8 cellular contexts compared by ENCODE assay signal in the genomic region with DNA sequence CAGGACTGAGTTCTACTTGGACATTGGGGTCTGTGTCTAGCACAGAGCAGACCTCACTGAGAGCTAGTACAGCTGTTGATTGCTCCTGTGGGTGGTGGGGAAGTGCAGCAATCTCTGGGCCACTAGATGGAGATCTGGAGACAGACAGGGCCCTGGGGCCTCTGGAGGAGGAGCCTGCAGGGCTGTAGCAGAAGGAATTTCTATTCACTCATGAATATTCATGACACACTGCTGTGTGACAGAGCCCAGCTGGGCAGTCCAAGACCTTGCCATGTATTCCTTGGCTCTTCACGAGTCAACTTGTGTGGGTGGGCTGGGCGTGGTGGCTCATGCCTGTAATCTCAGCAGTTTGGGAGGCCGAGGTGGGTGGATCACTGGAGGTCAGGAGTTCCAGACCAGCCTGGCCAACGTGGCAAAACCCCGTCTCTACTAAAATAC. TPM values are rescaled to one million over a fixed set of nuclear protein-coding genes. Genes with fewer than 3 reads are reported as not detected.
DNase-seq lines count a peak whose midpoint lies in the region; ATAC-seq, FAIRE-seq and TF ChIP-seq lines count a peak whose summit lies in the region.

No MANE protein-coding gene starts in this region.

- H3K4me3 ChIP-seq in body of pancreas (no peak overlapping the region), keratinocyte (ENCODE audit: control insufficient read depth in 2 of 3, extremely low read depth in 1 of 3, insufficient read depth in 2 of 3, low read depth in 1 of 3, low read length in 3 of 3) (no peak overlapping the region)

- no peaks in the 10 kb centered on the region for H3K79me2 ChIP-seq in keratinocyte (ENCODE audit: control insufficient read depth, insufficient read depth, low read length)

- no peak overlapping the region for H3K9ac ChIP-seq in keratinocyte (ENCODE audit: control insufficient read depth, extremely low read depth, insufficient read depth, low read length)

- 62 to 100% methylated on average over 2 to 5 of the region's 5 CpGs for WGBS in body of pancreas, 2 donors

- TF ChIP-seq POLR2A in body of pancreas (IDR thresholded peaks at IDR 0.05): no peak

- H3K9me3 Mint-ChIP-seq in T-helper 2 cell treated with Interferon-gamma antibody and Interleukin-4, amounts not matched to agents 5 μg/mL and 100 μg/mL, for 36 hours: no peaks in the 10 kb centered on the region

- intact Hi-C loops in body of pancreas (cut with DNase I): no loop called here

- no peaks in the 10 kb centered on the region for H3K27me3 ChIP-seq in body of pancreas
- no peaks in the 10 kb centered on the region for H3K27me3 ChIP-seq in keratinocyte (ENCODE audit: control insufficient read depth, extremely low read depth, insufficient read depth, low read length)

- no peak overlapping the region for H3K27ac ChIP-seq in body of pancreas
- no peak overlapping the region for H3K27ac ChIP-seq in keratinocyte (ENCODE audit: control insufficient read depth, insufficient read depth, low read length)

- DNase-seq in C1 segment of cervical spinal cord (lab: John Stamatoyannopoulos, UW) (peak in 9 of 14 donors; percentile 3 to 56 (median 30)), GM19240 (ENCODE audit: insufficient read length, low spot score) (peak; percentile 25), NOMO-1 treated with DMSO at 0.1 percent for 48 hours (lab: John Stamatoyannopoulos, UW; ENCODE audit: unreplicated experiment) (peak; percentile 25), body of pancreas (peak; percentile 35 to 70 (median 54)), keratinocyte (ENCODE audit: low read depth, low spot score) (no peak), stromal cell of bone marrow (ENCODE audit: low read depth) (peak; percentile 68)
- no peak for DNase-seq in T-helper 2 cell treated with Interferon-gamma antibody and Interleukin-4, amounts not matched to agents 5 μg/mL and 100 μg/mL, for 36 hours (ENCODE audit: low spot score)
- DNase-seq in activated CD4-positive, CD25-positive, alpha-beta regulatory T cell treated with anti-CD3 and anti-CD28 coated beads, Interleukin-2, amount 50 U/mL, for 72 hours: no peak

- H3K9me3 ChIP-seq in body of pancreas: no peaks in the 10 kb centered on the region
- H3K9me3 ChIP-seq in keratinocyte (ENCODE audit: control insufficient read depth, low read depth, low read length): no peaks in the 10 kb centered on the region

- no peaks in the 10 kb centered on the region for H3K9me1 ChIP-seq in keratinocyte (ENCODE audit: control insufficient read depth, extremely low read depth, insufficient read depth, low read length)

- H3K4me1 ChIP-seq in body of pancreas (no peaks in the 10 kb centered on the region), keratinocyte (ENCODE audit: control insufficient read depth, extremely low read depth, insufficient read depth, low read length) (no peaks in the 10 kb centered on the region)

- H3K27me3 Mint-ChIP-seq in T-helper 2 cell treated with Interferon-gamma antibody and Interleukin-4, amounts not matched to agents 5 μg/mL and 100 μg/mL, for 36 hours (ENCODE audit: low read depth): no peaks in the 10 kb centered on the region

- TF ChIP-seq CTCF in body of pancreas (IDR thresholded peaks at IDR 0.05): peak in 4 of 7 experiments; percentile 23 to 43 (median 32)
- TF ChIP-seq CTCF in keratinocyte (optimal IDR thresholded peaks at IDR 0.05 in 1 of 3, IDR thresholded peaks at IDR 0.05 in 1 of 3, conservative IDR thresholded peaks at IDR 0.05 in 1 of 3; ENCODE audit: extremely low read depth in 1 of 3, insufficient read depth in 2 of 3, low read length in 3 of 3): peak; percentile 41 to 59 (median 57)

- FAIRE-seq in keratinocyte (lab: Jason Lieb, UNC): peak; percentile 46

- H3K36me3 ChIP-seq in body of pancreas (replicated peaks in 1 of 2; ENCODE audit: insufficient read depth in 1 of 2, low read depth in 2 of 2) (peaks cover 0 to 7% of the 10 kb centered on the region in 2 donors), keratinocyte (ENCODE audit: control insufficient read depth in 2 of 2, extremely low read depth in 1 of 2, insufficient read depth in 2 of 2, low read length in 2 of 2) (peaks cover 39 to 41% of the 10 kb centered on the region in 2 experiments)

- no peak overlapping the region for H3K27ac Mint-ChIP-seq in T-helper 2 cell treated with Interferon-gamma antibody and Interleukin-4, amounts not matched to agents 5 μg/mL and 100 μg/mL, for 36 hours

- peaks cover 47% of the 10 kb centered on the region for H3K36me3 Mint-ChIP-seq in T-helper 2 cell treated with Interferon-gamma antibody and Interleukin-4, amounts not matched to agents 5 μg/mL and 100 μg/mL, for 36 hours (ENCODE audit: low read depth)

- peak; percentile 75 for ATAC-seq in body of pancreas

- no peak overlapping the region for H2AFZ ChIP-seq in keratinocyte (ENCODE audit: control insufficient read depth, low read length)

- peaks cover 10% of the 10 kb centered on the region for H3K4me1 Mint-ChIP-seq in T-helper 2 cell treated with Interferon-gamma antibody and Interleukin-4, amounts not matched to agents 5 μg/mL and 100 μg/mL, for 36 hours (ENCODE audit: low read depth)

- H4K20me1 ChIP-seq in keratinocyte (ENCODE audit: control insufficient read depth, extremely low read depth, insufficient read depth, low read length): peaks cover 3% of the 10 kb centered on the region

- H3K4me3 Mint-ChIP-seq in T-helper 2 cell treated with Interferon-gamma antibody and Interleukin-4, amounts not matched to agents 5 μg/mL and 100 μg/mL, for 36 hours: no peak overlapping the region

- no peak overlapping the region for H3K4me2 ChIP-seq in keratinocyte (ENCODE audit: control insufficient read depth, extremely low read depth, insufficient read depth, low read depth, low read length)

- dilution Hi-C loops in keratinocyte (cut with MboI; ENCODE audit: extremely low pct_ligation_motif_present, low sequenced_read_pairs): no loop called here

RNA-seq across cellular contexts. Expression of gene SUGP2, which starts 37.5 kb away (rescaled TPM):
- 100 to 1,000 TPM in 1 of 2 donors, 10 to 100 TPM in 1; 22.1 to 115 TPM for total RNA-seq in body of pancreas
- polyA plus RNA-seq in keratinocyte: 39.6 to 57.9 TPM (median 51.2 TPM) in 3 replicates
- polyA plus RNA-seq in keratinocyte (2011; ENCODE audit: low read depth): 10.5 TPM
- 21.1 and 25.1 TPM in 2 replicates for polyA plus RNA-seq in keratinocyte (2011; cell fraction: cytosol; rRNA removed)
- 222 and 229 TPM in 2 replicates for polyA plus RNA-seq in keratinocyte (2011; cell fraction: nucleus; rRNA removed)
- polyA plus RNA-seq in keratinocyte (2012; ENCODE audit: low replicate concordance): 31.8 and 38.0 TPM in 2 replicates
- polyA minus RNA-seq in keratinocyte: 18.2 to 32.5 TPM (median 22.3 TPM) in 3 replicates
- 12.1 TPM for polyA minus RNA-seq in keratinocyte (2011; cell fraction: cytosol; rRNA and poly(A)+ RNA removed)
- polyA minus RNA-seq in keratinocyte (2011; cell fraction: nucleus; rRNA and poly(A)+ RNA removed): 32.5 and 51.0 TPM in 2 replicates

RNA-seq across cellular contexts. Expression of gene ARMC6, which starts 37.6 kb away (rescaled TPM):
- 10 to 100 TPM; 15.6 to 27.7 TPM for total RNA-seq in body of pancreas
- 23.8 to 32.7 TPM (median 30.7 TPM) in 3 replicates for polyA plus RNA-seq in keratinocyte
- polyA plus RNA-seq in keratinocyte (2011; ENCODE audit: low read depth): 12.2 TPM
- 24.1 and 37.6 TPM in 2 replicates for polyA plus RNA-seq in keratinocyte (2011; cell fraction: cytosol; rRNA removed)
- 27.1 and 37.3 TPM in 2 replicates for polyA plus RNA-seq in keratinocyte (2011; cell fraction: nucleus; rRNA removed)
- polyA plus RNA-seq in keratinocyte (2012; ENCODE audit: low replicate concordance): 15.3 and 37.1 TPM in 2 replicates
- 36.4 to 68.3 TPM (median 43.0 TPM) in 3 replicates for polyA minus RNA-seq in keratinocyte
- polyA minus RNA-seq in keratinocyte (2011; cell fraction: cytosol; rRNA and poly(A)+ RNA removed): 58.5 TPM
- 20.7 and 24.2 TPM in 2 replicates for polyA minus RNA-seq in keratinocyte (2011; cell fraction: nucleus; rRNA and poly(A)+ RNA removed)

RNA-seq across cellular contexts. Expression of gene HOMER3, which starts 54.8 kb away (rescaled TPM):
- total RNA-seq in body of pancreas: 10 to 100 TPM; 27.5 to 29.0 TPM
- 97.2 to 188 TPM (median 119 TPM) in 3 replicates for polyA plus RNA-seq in keratinocyte
- 29.7 TPM for polyA plus RNA-seq in keratinocyte (2011; ENCODE audit: low read depth)
- polyA plus RNA-seq in keratinocyte (2011; cell fraction: cytosol; rRNA removed): 83.7 and 126 TPM in 2 replicates
- 75.0 and 98.0 TPM in 2 replicates for polyA plus RNA-seq in keratinocyte (2011; cell fraction: nucleus; rRNA removed)
- polyA plus RNA-seq in keratinocyte (2012; ENCODE audit: low replicate concordance): 64.2 and 147 TPM in 2 replicates
- 78.2 to 101 TPM (median 96.4 TPM) in 3 replicates for polyA minus RNA-seq in keratinocyte
- 92.9 TPM for polyA minus RNA-seq in keratinocyte (2011; cell fraction: cytosol; rRNA and poly(A)+ RNA removed)
- 25.5 and 34.7 TPM in 2 replicates for polyA minus RNA-seq in keratinocyte (2011; cell fraction: nucleus; rRNA and poly(A)+ RNA removed)

Comparison
In these comparisons a context has a peak if more than half of its experiments do, and no peak if none do; other contexts are left out.
1. DNase-seq: peak in C1 segment of cervical spinal cord (9 of 14), GM19240 (single experiment), NOMO-1 treated with DMSO at 0.1 percent for 48 hours (single experiment), body of pancreas (4 of 4) and stromal cell of bone marrow (single experiment); none in keratinocyte (single experiment), T-helper 2 cell treated with Interferon-gamma antibody and Interleukin-4, amounts not matched to agents 5 μg/mL and 100 μg/mL, for 36 hours (single experiment) and activated CD4-positive, CD25-positive, alpha-beta regulatory T cell treated with anti-CD3 and anti-CD28 coated beads, Interleukin-2, amount 50 U/mL, for 72 hours (single experiment).